9 cellular contexts compared by ENCODE assay signal in genomic region chr1:225880210-225880584, GRCh38. TPM values are rescaled to one million over a fixed set of nuclear protein-coding genes. Genes with fewer than 3 reads are reported as not detected.
A peak's percentile ranks its signal among the peaks of the same experiment; 100 is the strongest.
DNase-seq lines count a peak whose midpoint lies in the region; ATAC-seq, FAIRE-seq and TF ChIP-seq lines count a peak whose summit lies in the region.
"Had no signal": no experiment of that assay in that cellular context is flagged by ENCODE, and none has a peak within 500 bp of the region (broad histone marks: within the 10 kb centered on the region; RNA-seq: fewer than 3 reads in every experiment).

No MANE protein-coding gene starts in this region.

- H3K9me1 ChIP-seq in K562 (ENCODE audit: control insufficient read depth, insufficient read depth, low read length), result peaks cover 6% of the 10 kb centered on the region

- no peak for TF ChIP-seq RAD21 in K562 (CRISPR knock-in tag; conservative IDR thresholded peaks at IDR 0.05 in 1 of 2, IDR thresholded peaks at IDR 0.05 in 1 of 2)

- peak in 2 of 8 donors; percentile 27 to 35 for ATAC-seq in heart right ventricle
- ATAC-seq in K562, result no peak
- ATAC-seq in aorta (ENCODE audit: low FRiP score), result no peak
- ATAC-seq in GM21515 (IDR thresholded peaks at IDR 0.05; ENCODE audit: unreplicated experiment), result no peak
- no peak for ATAC-seq in GM21423 (IDR thresholded peaks at IDR 0.05; ENCODE audit: unreplicated experiment)
- ATAC-seq in GM19397 (IDR thresholded peaks at IDR 0.05; ENCODE audit: unreplicated experiment), result no peak

- H3K79me2 ChIP-seq in K562 (ENCODE audit: control insufficient read depth, insufficient read depth, low read length), result peaks cover 48% of the 10 kb centered on the region

- peaks cover 0 to 30% (median 0%) of the 10 kb centered on the region in 9 donors for H3K36me3 ChIP-seq in heart right ventricle
- H3K36me3 ChIP-seq in K562 (ENCODE audit: control insufficient read depth, insufficient read depth, low read length), result peaks cover 50% of the 10 kb centered on the region; the same call in 2 of the 3 replicates
- peaks cover 0 to under 1% of the 10 kb centered on the region in 2 donors for H3K36me3 ChIP-seq in aorta (ENCODE audit: control insufficient read depth in 1 of 2, insufficient read depth in 2 of 2, low read length in 1 of 2)

- FAIRE-seq in K562 (lab: Jason Lieb, UNC), result no peak

- no peak overlapping the region for H2AFZ ChIP-seq in K562 (ENCODE audit: low read depth, low read length)

- no peak for TF ChIP-seq POLR2A in K562 (conservative IDR thresholded peaks at IDR 0.05)

- intact Hi-C loops in heart right ventricle (cut with DNase I) (loop anchor here in 3 of 10 donors (2.0 to 5.0 kb wide), 3 partner anchors 37 to 69 kb away; partner anchors contain the start of gene EPHX1 (in 3 of the 3)), cardiac septum (cut with DNase I) (loop anchor here (5.0 kb wide), 1 partner anchor 68 kb away; the partner anchor contains the start of gene EPHX1), K562 (cut with micrococcal nuclease) (loop anchor here (5.0 kb wide), 2 partner anchors 82 to 242 kb away; no protein-coding TSS in a partner anchor), aorta (cut with DNase I) (no loop called here)

- peak overlapping the region; percentile 83 to 92; a peak in 2 of 4 replicates for H3K9ac ChIP-seq in K562 (ENCODE audit: insufficient read depth in 1 of 2, low read depth in 2 of 2, low read length in 2 of 2)

- in situ Hi-C loops in K562 (cut with MboI), result no loop called here

- POLR2A ChIA-PET in K562 (lab: Yijun Ruan, JAX), result interaction anchor here (0.5 to 4.1 kb wide), 7 partner anchors 9 to 117 kb away, joined by 3 to 37 read pairs (median 3); no protein-coding TSS in a partner anchor

- 48 to 64% methylated on average over 2 of the region's 2 CpGs for WGBS in heart right ventricle, 2 donors
- 79% methylated on average over 2 of the region's 2 CpGs for WGBS in K562 (ENCODE audit: insufficient coverage, low coverage, missing lambda C conversion rate)
- WGBS in aorta, 2 donors, result 19 to 25% methylated on average over 2 of the region's 2 CpGs

- H3K4me2 ChIP-seq in K562 (ENCODE audit: insufficient read depth, low read length), result peak overlapping the region; percentile 97

- H3K27ac ChIP-seq in heart right ventricle, result peak overlapping the region in 6 of 10 donors; percentile 92 to 98 (median 96)
- H3K27ac ChIP-seq in K562 (ENCODE audit: extremely low read depth, low read depth, low read length), result no peak overlapping the region
- H3K27ac ChIP-seq in aorta (ENCODE audit: low read depth in 1 of 2, low read length in 2 of 2), result no peak overlapping the region

- DNase-seq in heart right ventricle, result peak in 1 of 2 donors; percentile 27
- no peak for DNase-seq in cardiac septum (ENCODE audit: low spot score)
- DNase-seq in K562 (ENCODE audit: extremely low read depth in 1 of 4, low spot score in 3 of 4), result no peak
- DNase-seq in aorta, result peak; percentile 44 to 70
- DNase-seq: stimulated activated CD4-positive, alpha-beta T cell treated with anti-CD3 and anti-CD28 coated beads, Interleukin-1b, Interleukin-23, amount 100 ng/mL, for 48 hours had no signal

- H3K9me3 ChIP-seq in heart right ventricle (no peaks in the 10 kb centered on the region), K562 (replicated peaks; ENCODE audit: control insufficient read depth, insufficient read depth, low read depth, low read length) (no peaks in the 10 kb centered on the region), mononuclear cell (ENCODE audit: low read depth, low read length) (no peaks in the 10 kb centered on the region), aorta (ENCODE audit: control insufficient read depth, low read length) (no peaks in the 10 kb centered on the region)

- TF ChIP-seq EP300 in K562 (IDR thresholded peaks at IDR 0.05; ENCODE audit: low read length), result no peak

- H4K20me1 ChIP-seq in K562 (replicated peaks; ENCODE audit: control insufficient read depth, insufficient read depth, low read length), result peaks cover 17% of the 10 kb centered on the region; the same call in 1 of the 2 replicates

- no peaks in the 10 kb centered on the region for H3K27me3 ChIP-seq in heart right ventricle
- no peaks in the 10 kb centered on the region for H3K27me3 ChIP-seq in K562 (ENCODE audit: control insufficient read depth in 2 of 2, insufficient read depth in 2 of 2, low read length in 2 of 2)
- H3K27me3 ChIP-seq in mononuclear cell (ENCODE audit: insufficient read depth, low read length), result no peaks in the 10 kb centered on the region
- no peaks in the 10 kb centered on the region for H3K27me3 ChIP-seq in aorta (ENCODE audit: control insufficient read depth in 1 of 2, insufficient read depth in 2 of 2, low read length in 1 of 2)

- H3K4me1 ChIP-seq in heart right ventricle, result peaks cover 30 to 65% (median 61%) of the 10 kb centered on the region in 9 donors
- H3K4me1 ChIP-seq in K562 (replicated peaks in 1 of 2; ENCODE audit: control insufficient read depth in 2 of 2, insufficient read depth in 2 of 2, low read length in 2 of 2), result peaks cover 23 to 50% of the 10 kb centered on the region in 2 experiments; a peak in 4 of 5 replicates
- peaks cover 75% of the 10 kb centered on the region for H3K4me1 ChIP-seq in mononuclear cell (ENCODE audit: insufficient read depth, low read length)
- peaks cover 0 to 4% of the 10 kb centered on the region in 2 donors for H3K4me1 ChIP-seq in aorta (ENCODE audit: control insufficient read depth in 1 of 2, insufficient read depth in 2 of 2, low read length in 2 of 2)

- H3K4me3 ChIP-seq in heart right ventricle, result peak overlapping the region in 2 of 10 donors; percentile 95 to 99
- no peak overlapping the region for H3K4me3 ChIP-seq in K562
- peak overlapping the region; percentile 99 for H3K4me3 ChIP-seq in mononuclear cell (ENCODE audit: low read length)
- H3K4me3 ChIP-seq in aorta (ENCODE audit: low read length in 2 of 2), result no peak overlapping the region

- BruUV-seq in K562 (replicated peaks; lab: Mats Ljungman, UMichigan), result no TSS peak

- TF ChIP-seq CTCF in heart right ventricle (IDR thresholded peaks at IDR 0.05) (no peak), K562 (IDR thresholded peaks at IDR 0.05 in 2 of 3, conservative IDR thresholded peaks at IDR 0.05 in 1 of 3; ENCODE audit: insufficient read depth in 2 of 3, low read depth in 1 of 3, low read length in 3 of 3) (no peak)

- CTCF ChIA-PET in K562 (lab: Yijun Ruan, JAX; ENCODE audit: low intra/inter-chr PET ratio), result interaction anchor here (0.6 kb wide), 1 partner anchor 96 kb away, joined by 4 read pairs; no protein-coding TSS in a partner anchor

RNA-seq across cellular contexts. Expression of gene TMEM63A, which starts 2.0 kb away (rescaled TPM):
- total RNA-seq in heart right ventricle, result 10 to 100 TPM; 20.9 to 33.5 (median 24.7) TPM
- 10 to 100 TPM; 10.4 to 69.1 TPM for polyA plus RNA-seq in heart right ventricle
- total RNA-seq in cardiac septum, result 21.4 TPM
- 420 and 854 TPM in 2 replicates for total RNA-seq in K562 (2011; cell fraction: chromatin; rRNA removed; ENCODE audit: low replicate concordance)
- 362 and 382 TPM in 2 replicates for total RNA-seq in K562 (2011; cell fraction: nucleolus; rRNA removed)
- total RNA-seq in K562 (2011; cell fraction: nucleoplasm; rRNA removed), result 379 and 427 TPM in 2 replicates
- 17.5 and 21.2 TPM in 2 replicates for total RNA-seq in K562 (2014; rRNA removed)
- 17.2 and 17.6 TPM in 2 replicates for total RNA-seq in K562 (2014; rRNA removed; fragmentation: Illumina TruSeq; extraction: Trizol)
- total RNA-seq in K562 (2015; rRNA removed; fragmentation: Illumina TruSeq; extraction: Trizol), result 16.2 and 17.5 TPM in 2 replicates
- 48.5 and 54.6 TPM in 2 replicates for total RNA-seq in K562 (2021)
- polyA plus RNA-seq in K562 (2011; rRNA removed), result 39.2 and 70.5 TPM in 2 replicates
- 23.7 and 25.8 TPM in 2 replicates for polyA plus RNA-seq in K562 (2011; cell fraction: cytosol; rRNA removed)
- 496 and 545 TPM in 2 replicates for polyA plus RNA-seq in K562 (2011; cell fraction: nucleus; rRNA removed)
- 27.0 and 59.7 TPM in 2 replicates for polyA plus RNA-seq in K562 (2012)
- polyA plus RNA-seq in K562 (2014; fragmentation: Illumina TruSeq; extraction: Trizol), result 37.7 and 39.0 TPM in 2 replicates
- 1 to 10 TPM; 2.0 to 2.8 TPM for polyA plus RNA-seq in K562 (2014; fragmentation: Nextera tagmentation; extraction: Ambion mirVana)
- 30.5 and 32.4 TPM in 2 replicates for polyA plus RNA-seq in K562 (2014; rRNA removed)
- polyA minus RNA-seq in K562 (2011; rRNA and poly(A)+ RNA removed), result 57.7 and 57.8 TPM in 2 replicates
- polyA minus RNA-seq in K562 (2011; cell fraction: cytosol; rRNA and poly(A)+ RNA removed), result 16.8 and 28.1 TPM in 2 replicates
- polyA minus RNA-seq in K562 (2011; cell fraction: nucleus; rRNA and poly(A)+ RNA removed), result 118 and 144 TPM in 2 replicates
- total RNA-seq in mononuclear cell, result 56.0 TPM
- 100 to 1,000 TPM in 1 of 2 donors, 10 to 100 TPM in 1; 89.3 to 118 TPM for total RNA-seq in aorta
- 10 to 100 TPM in 1 of 2 donors, 1 to 10 TPM in 1; 7.6 to 73.5 TPM for polyA plus RNA-seq in aorta

RNA-seq across cellular contexts. Expression of gene LEFTY1, which starts 8.7 kb away (rescaled TPM):
- under 1 TPM in 7 of 10 donors, not detected in 3; 0.15 to 0.57 (median 0.25) TPM for total RNA-seq in heart right ventricle
- polyA plus RNA-seq in heart right ventricle, result under 1 TPM; 0.15 to 0.77 TPM
- not detected for total RNA-seq in cardiac septum
- 0.88 and 1.0 TPM in 2 replicates for total RNA-seq in K562 (2011; cell fraction: chromatin; rRNA removed; ENCODE audit: low replicate concordance)
- 1.2 TPM in 1 of 2 replicates, not detected in the other for total RNA-seq in K562 (2011; cell fraction: nucleolus; rRNA removed)
- 1.1 TPM in 1 of 2 replicates, not detected in the other for total RNA-seq in K562 (2011; cell fraction: nucleoplasm; rRNA removed)
- 0.16 TPM in 1 of 2 replicates, not detected in the other for total RNA-seq in K562 (2014; rRNA removed)
- total RNA-seq in K562 (2014; rRNA removed; fragmentation: Illumina TruSeq; extraction: Trizol), result 0.07 TPM in 1 of 2 replicates, not detected in the other
- total RNA-seq in K562 (2015; rRNA removed; fragmentation: Illumina TruSeq; extraction: Trizol), result not detected in 2 replicates
- 0.20 and 0.24 TPM in 2 replicates for total RNA-seq in K562 (2021)
- polyA plus RNA-seq in K562 (2011; rRNA removed), result 0.09 and 0.21 TPM in 2 replicates
- 0.09 and 0.30 TPM in 2 replicates for polyA plus RNA-seq in K562 (2011; cell fraction: cytosol; rRNA removed)
- polyA plus RNA-seq in K562 (2011; cell fraction: nucleus; rRNA removed), result 0.41 and 0.67 TPM in 2 replicates
- 0.04 and 0.07 TPM in 2 replicates for polyA plus RNA-seq in K562 (2012)
- 0.15 TPM in 1 of 2 replicates, not detected in the other for polyA plus RNA-seq in K562 (2014; fragmentation: Illumina TruSeq; extraction: Trizol)
- not detected for polyA plus RNA-seq in K562 (2014; fragmentation: Nextera tagmentation; extraction: Ambion mirVana)
- 0.13 TPM in 1 of 2 replicates, not detected in the other for polyA plus RNA-seq in K562 (2014; rRNA removed)
- polyA minus RNA-seq in K562 (2011; rRNA and poly(A)+ RNA removed), result not detected in 2 replicates
- polyA minus RNA-seq in K562 (2011; cell fraction: cytosol; rRNA and poly(A)+ RNA removed), result not detected in 2 replicates
- polyA minus RNA-seq in K562 (2011; cell fraction: nucleus; rRNA and poly(A)+ RNA removed), result 0.22 and 0.27 TPM in 2 replicates
- 0.84 TPM for total RNA-seq in mononuclear cell
- total RNA-seq in aorta, result under 1 TPM; 0.39 to 0.63 TPM
- under 1 TPM; 0.25 to 0.51 TPM for polyA plus RNA-seq in aorta

RNA-seq across cellular contexts. Expression of gene PYCR2, which starts 43.9 kb away (rescaled TPM):
- total RNA-seq in heart right ventricle (10 to 100 TPM; 53.6 to 77.4 (median 62.7) TPM), cardiac septum (68.6 TPM), K562 (2014; rRNA removed) (162 and 176 TPM in 2 replicates), K562 (2014; rRNA removed; fragmentation: Illumina TruSeq; extraction: Trizol) (75.2 and 76.7 TPM in 2 replicates), K562 (2015; rRNA removed; fragmentation: Illumina TruSeq; extraction: Trizol) (79.2 and 83.5 TPM in 2 replicates), K562 (2021) (200 and 219 TPM in 2 replicates), mononuclear cell (15.1 TPM), aorta (10 to 100 TPM; 43.9 to 47.8 TPM)
- polyA plus RNA-seq in heart right ventricle (10 to 100 TPM; 42.5 to 96.0 TPM), K562 (2011; rRNA removed) (127 and 246 TPM in 2 replicates), K562 (2014; fragmentation: Illumina TruSeq; extraction: Trizol) (154 and 187 TPM in 2 replicates), K562 (2014; fragmentation: Nextera tagmentation; extraction: Ambion mirVana) (1 to 10 TPM; 5.5 to 7.9 TPM), K562 (2014; rRNA removed) (195 and 208 TPM in 2 replicates), aorta (10 to 100 TPM; 27.0 to 63.6 TPM)
- 118 and 268 TPM in 2 replicates for total RNA-seq in K562 (2011; cell fraction: chromatin; rRNA removed; ENCODE audit: low replicate concordance)
- total RNA-seq in K562 (2011; cell fraction: nucleolus; rRNA removed), result 193 and 210 TPM in 2 replicates
- 181 and 191 TPM in 2 replicates for total RNA-seq in K562 (2011; cell fraction: nucleoplasm; rRNA removed)
- polyA plus RNA-seq in K562 (2011; cell fraction: cytosol; rRNA removed), result 168 and 216 TPM in 2 replicates
- 321 and 394 TPM in 2 replicates for polyA plus RNA-seq in K562 (2011; cell fraction: nucleus; rRNA removed)
- polyA plus RNA-seq in K562 (2012), result 161 and 213 TPM in 2 replicates
- polyA minus RNA-seq in K562 (2011; rRNA and poly(A)+ RNA removed), result 79.4 and 82.2 TPM in 2 replicates
- polyA minus RNA-seq in K562 (2011; cell fraction: cytosol; rRNA and poly(A)+ RNA removed), result 58.5 and 79.5 TPM in 2 replicates
- 66.8 and 85.3 TPM in 2 replicates for polyA minus RNA-seq in K562 (2011; cell fraction: nucleus; rRNA and poly(A)+ RNA removed)

Comparison
In these comparisons a context has a peak if more than half of its experiments do, and no peak if none do; other contexts are left out.
1. DNase-seq: peak in aorta (2 of 2); none in cardiac septum (single experiment) and K562 (0 of 4).
2. H3K27ac ChIP-seq: peak in heart right ventricle (6 of 10); none in K562 (single experiment) and aorta (0 of 2).
3. intact Hi-C loops: an anchor here in cardiac septum (5.0 kb wide) and K562 (5.0 kb wide); none called in aorta.